Comparison of ENCODE assay signal across 32 cellular contexts in genomic region chr1:188432427-188432826, GRCh38.
"Had no signal": no experiment of that assay in that cellular context is flagged by ENCODE, and none has a peak within 500 bp of the region (broad histone marks: within the 10 kb centered on the region; RNA-seq: fewer than 3 reads in every experiment).

No MANE protein-coding gene starts in this region.

- H3K4me3 ChIP-seq: adrenal gland, body of pancreas, coronary artery, dorsolateral prefrontal cortex, gastrocnemius medialis, heart right ventricle had no signal

- H3K27me3 ChIP-seq: adrenal gland, body of pancreas, foreskin keratinocyte, gastrocnemius medialis, heart right ventricle had no signal

- H3K9me3 ChIP-seq: adrenal gland, body of pancreas, gastrocnemius medialis had no signal

- DNase-seq: activated B cell treated with CpG ODN at 0.5 μM for 24 hours; activated CD4-positive, alpha-beta T cell treated with anti-CD3 and anti-CD28 coated beads for 48 hours; activated CD4-positive, alpha-beta T cell treated with anti-CD3 and anti-CD28 coated beads, Interleukin-2, amount 50 U/mL, for 1 hour; activated CD4-positive, alpha-beta T cell treated with anti-CD3 and anti-CD28 coated beads, Interleukin-2, amount 50 U/mL, for 48 hours; activated CD8-positive, alpha-beta memory T cell treated with anti-CD3 and anti-CD28 coated beads for 24 hours; activated CD8-positive, alpha-beta T cell treated with anti-CD3 and anti-CD28 coated beads for 36 hours; activated effector memory CD4-positive, alpha-beta T cell treated with Interleukin-2 at 50 U/mL for 16 hours; activated naive CD4-positive, alpha-beta T cell treated with anti-CD3 and anti-CD28 coated beads for 36 hours; activated naive CD8-positive, alpha-beta T cell treated with anti-CD3 and anti-CD28 coated beads for 36 hours; activated naive CD8-positive, alpha-beta T cell treated with anti-CD3 and anti-CD28 coated beads, Interleukin-2, amount 50 U/mL, for 24 hours; activated T-cell treated with anti-CD3 and anti-CD28 coated beads, Interleukin-2, amount 50 U/mL, for 4 hours; adrenal gland; amygdala; aorta; body of pancreas; central memory CD4-positive, alpha-beta T cell; cerebellar nuclear complex; dorsolateral prefrontal cortex; effector memory CD4-positive, alpha-beta T cell; endodermal cell; foreskin keratinocyte; gastrocnemius medialis; glutamatergic neuron; heart right ventricle; T-helper 1 cell; T-helper 17 cell; T1000; WERI-Rb-1 had no signal

- H3K4me1 ChIP-seq: adrenal gland, body of pancreas, foreskin keratinocyte, gastrocnemius medialis, heart right ventricle had no signal

- H3K27ac ChIP-seq: adrenal gland, body of pancreas, coronary artery, dorsolateral prefrontal cortex, foreskin keratinocyte, gastrocnemius medialis, heart right ventricle, WERI-Rb-1 had no signal

- ATAC-seq: activated CD4-positive, CD25-positive, alpha-beta regulatory T cell treated with anti-CD3 and anti-CD28 coated beads, Interleukin-2, amount 50 U/mL, for 24 hours; activated CD8-positive, alpha-beta T cell treated with anti-CD3 and anti-CD28 coated beads for 36 hours; activated naive CD8-positive, alpha-beta T cell treated with anti-CD3 and anti-CD28 coated beads, Interleukin-2, amount 50 U/mL, for 24 hours; activated T-cell treated with anti-CD3 and anti-CD28 coated beads, Interleukin-2, amount 50 U/mL, for 4 hours; activated T-helper 17 cell treated with anti-CD3 and anti-CD28 coated beads, Interleukin-2, amount 50 U/mL, for 72 hours; body of pancreas; esophagus mucosa; foreskin keratinocyte; gastrocnemius medialis; heart right ventricle; T-helper 17 cell had no signal

- H3K36me3 ChIP-seq: adrenal gland, gastrocnemius medialis, heart right ventricle, WERI-Rb-1 had no signal
